In the genomic region with DNA sequence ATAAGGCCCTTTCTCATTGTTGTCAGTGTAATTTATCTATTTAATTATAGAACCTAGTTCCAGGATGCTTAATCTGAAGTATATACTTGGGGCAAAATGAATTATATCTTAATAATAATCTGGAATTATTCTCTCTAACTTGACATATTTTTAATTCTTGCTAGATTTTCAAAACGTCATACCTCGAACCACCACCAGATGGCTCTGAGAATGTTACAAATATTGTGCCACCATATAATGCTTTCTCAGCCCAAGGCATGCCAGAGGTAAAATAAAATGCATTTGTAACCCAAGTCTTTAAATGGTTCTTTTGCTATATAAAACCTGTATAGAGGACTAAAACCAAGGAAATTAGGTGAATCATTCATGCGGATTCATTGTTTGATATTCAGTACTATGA, we compare ENCODE assay signal across 7 cellular contexts.
DNase-seq lines count a peak whose midpoint lies in the region; ATAC-seq, FAIRE-seq and TF ChIP-seq lines count a peak whose summit lies in the region.
"Not testable (repeated sequence)": the region's sequence is repeated elsewhere in the genome, so short reads cannot be mapped to it uniquely, and the experiment has no call there.

No MANE protein-coding gene starts in this region.

- not testable (repeated sequence) for H3K9me3 Mint-ChIP-seq in Calu3 (ENCODE audit: low read depth, unreplicated experiment); activated CD8-positive, alpha-beta T cell treated with anti-CD3 and anti-CD28 coated beads for 36 hours; chondrocyte (ENCODE audit: low read depth); type B pancreatic cell

- H3K9me3 ChIP-seq in WERI-Rb-1 (ENCODE audit: severe bottlenecking): not testable (repeated sequence)

- intact Hi-C loops in Calu3 (cut with micrococcal nuclease; ENCODE audit: unreplicated experiment); activated CD8-positive, alpha-beta T cell treated with anti-CD3 and anti-CD28 coated beads for 36 hours (cut with micrococcal nuclease): not testable (repeated sequence)

- peak; percentile 43 for FAIRE-seq in A204.1 (lab: Jason Lieb, UNC)

- not testable (repeated sequence) for H3K27ac Mint-ChIP-seq in Calu3 (ENCODE audit: unreplicated experiment); activated CD8-positive, alpha-beta T cell treated with anti-CD3 and anti-CD28 coated beads for 36 hours; chondrocyte (ENCODE audit: unreplicated experiment); type B pancreatic cell

- not testable (repeated sequence) for H3K4me1 Mint-ChIP-seq in Calu3 (ENCODE audit: low read depth, unreplicated experiment); activated CD8-positive, alpha-beta T cell treated with anti-CD3 and anti-CD28 coated beads for 36 hours (ENCODE audit: low read depth); chondrocyte (ENCODE audit: low read depth); type B pancreatic cell (ENCODE audit: unreplicated experiment)

- DNase-seq in Calu3: peak; percentile 34
- peak; percentile 15 for DNase-seq in WERI-Rb-1
- DNase-seq in activated CD8-positive, alpha-beta T cell treated with anti-CD3 and anti-CD28 coated beads for 36 hours: peak; percentile 2
- DNase-seq in chondrocyte (ENCODE audit: low spot score); type B pancreatic cell (ENCODE audit: extremely low spot score, unreplicated experiment): not testable (repeated sequence)
- peak; percentile 19 for DNase-seq in stimulated activated CD4-positive, alpha-beta T cell treated with anti-CD3 and anti-CD28 coated beads, Interleukin-15, amount 100 ng/mL, for 24 hours

- not testable (repeated sequence) for H3K36me3 ChIP-seq in WERI-Rb-1

- CTCF ChIA-PET in Calu3 (lab: Charles Lee); activated CD8-positive, alpha-beta T cell treated with anti-CD3 and anti-CD28 coated beads for 36 hours (lab: Charles Lee): not testable (repeated sequence)

- TF ChIP-seq CTCF in Calu3 (IDR thresholded peaks at IDR 0.05; ENCODE audit: unreplicated experiment); WERI-Rb-1 (IDR thresholded peaks at IDR 0.05; ENCODE audit: low read depth, low read length); activated CD8-positive, alpha-beta T cell treated with anti-CD3 and anti-CD28 coated beads for 36 hours (IDR thresholded peaks at IDR 0.05): not testable (repeated sequence)
- peak; percentile 33 for TF ChIP-seq CTCF in chondrocyte (IDR thresholded peaks at IDR 0.05)
- TF ChIP-seq CTCF in type B pancreatic cell (conservative IDR thresholded peaks at IDR 0.05): peak; percentile 21

- not testable (repeated sequence) for H3K27me3 ChIP-seq in WERI-Rb-1 (ENCODE audit: insufficient read depth, low read depth, severe bottlenecking)

- not testable (repeated sequence) for H3K27ac ChIP-seq in WERI-Rb-1

- BruUV-seq in Calu3 (replicated peaks; lab: Mats Ljungman, UMichigan): not testable (repeated sequence)

- H3K4me3 ChIP-seq in WERI-Rb-1 (ENCODE audit: low read depth, low read length): not testable (repeated sequence)

- not testable (repeated sequence) for ATAC-seq in activated CD8-positive, alpha-beta T cell treated with anti-CD3 and anti-CD28 coated beads for 36 hours

- H3K36me3 Mint-ChIP-seq in Calu3 (ENCODE audit: insufficient read depth, unreplicated experiment); activated CD8-positive, alpha-beta T cell treated with anti-CD3 and anti-CD28 coated beads for 36 hours (ENCODE audit: low read depth); chondrocyte (ENCODE audit: low read depth); type B pancreatic cell: not testable (repeated sequence)

- POLR2A ChIA-PET in activated CD8-positive, alpha-beta T cell treated with anti-CD3 and anti-CD28 coated beads for 36 hours (lab: Charles Lee): not testable (repeated sequence)

- H3K4me3 Mint-ChIP-seq in Calu3 (ENCODE audit: low read depth, unreplicated experiment); activated CD8-positive, alpha-beta T cell treated with anti-CD3 and anti-CD28 coated beads for 36 hours; chondrocyte (ENCODE audit: unreplicated experiment); type B pancreatic cell: not testable (repeated sequence)

- not testable (repeated sequence) for H3K27me3 Mint-ChIP-seq in Calu3 (ENCODE audit: unreplicated experiment); activated CD8-positive, alpha-beta T cell treated with anti-CD3 and anti-CD28 coated beads for 36 hours; chondrocyte (ENCODE audit: low read depth); type B pancreatic cell
